Comparison of ENCODE assay signal across 8 cellular contexts in genomic region chr3:12891985-12892839, GRCh38. TPM values are rescaled to one million over a fixed set of nuclear protein-coding genes. Genes with fewer than 3 reads are reported as not detected.
DNase-seq lines count a peak whose midpoint lies in the region; ATAC-seq, FAIRE-seq and TF ChIP-seq lines count a peak whose summit lies in the region.

No MANE protein-coding gene starts in this region.

- no peak overlapping the region for H3K9ac ChIP-seq in H1 (replicated peaks in 1 of 4; ENCODE audit: extremely low read depth in 1 of 4, low read depth in 3 of 4, low read length in 3 of 4)

- peak; percentile 32 to 92 (median 89) for TF ChIP-seq CTCF in H1 (IDR thresholded peaks at IDR 0.05; ENCODE audit: control extremely low read depth in 1 of 3, insufficient read depth in 1 of 3, low read depth in 1 of 3, low read length in 3 of 3)

- 28% methylated on average over 11 of the region's 16 CpGs; no CpG with 5 or more reads in 1 of the 2 experiments for WGBS in H1 (ENCODE audit: extremely low coverage in 1 of 2, insufficient coverage in 1 of 2, insufficient read length in 1 of 2, insufficient replicate concordance in 2 of 2, low coverage in 1 of 2, low lambda C conversion rate in 2 of 2, missing lambda C conversion rate in 1 of 2), 2 experiments

- H3K27ac ChIP-seq in H1 (ENCODE audit: low read depth, low read length): no peak overlapping the region

- no peaks in the 10 kb centered on the region for H3K79me2 ChIP-seq in H1 (ENCODE audit: control insufficient read depth in 1 of 2, insufficient read depth in 2 of 2, low read length in 2 of 2)

- H3K4me1 ChIP-seq in H1 (replicated peaks in 1 of 4; ENCODE audit: control insufficient read depth in 3 of 4, insufficient read depth in 4 of 4, low read length in 3 of 4): peaks cover 0 to 2% (median 0%) of the 10 kb centered on the region in 4 experiments; a peak in 2 of 7 replicates

- no peak overlapping the region for H3K14ac ChIP-seq in H1 (ENCODE audit: insufficient read length)

- no peak overlapping the region for H3K18ac ChIP-seq in H1 (ENCODE audit: extremely low read depth, low read length)

- H3K79me1 ChIP-seq in H1 (ENCODE audit: low read depth, low read length): no peaks in the 10 kb centered on the region

- TF ChIP-seq POLR2A in H1 (IDR thresholded peaks at IDR 0.05; ENCODE audit: control extremely low read depth in 1 of 2, low read depth in 2 of 2, low read length in 2 of 2): no peak

- POLR2A ChIA-PET in H1 (lab: Charles Lee; ENCODE audit: partially characterized antibody): interaction anchor here (0.6 to 2.5 kb wide), 4 partner anchors 13 to 57 kb away, joined by 3 to 24 read pairs (median 4); partner anchors contain the start of gene RPL32

- H2BK15ac ChIP-seq in H1 (ENCODE audit: low read length): no peak overlapping the region

- no peak overlapping the region for H2AFZ ChIP-seq in H1 (ENCODE audit: low read length)

- H2BK12ac ChIP-seq in H1 (ENCODE audit: low read depth, low read length): no peak overlapping the region

- H2AK5ac ChIP-seq in H1 (ENCODE audit: low read depth, low read length): no peak overlapping the region

- peaks cover 29% of the 10 kb centered on the region for H3K27me3 Mint-ChIP-seq in stimulated activated naive CD8-positive, alpha-beta T cell treated with anti-CD3 and anti-CD28 coated beads, Interleukin-15, amount 100 ng/mL, for 72 hours

- H3K9me3 ChIP-seq in H1 (ENCODE audit: insufficient read depth in 2 of 2, low read depth in 1 of 2, low read length in 1 of 2): no peaks in the 10 kb centered on the region

- CTCF ChIA-PET in H1 (lab: Charles Lee; ENCODE audit: partially characterized antibody): interaction anchor here (0.5 to 14.8 kb wide), 43 partner anchors 10 to 1400 kb away, joined by 3 to 353 read pairs (median 4); partner anchors contain the start of gene RPL32

- no peak overlapping the region for H3K4me2 ChIP-seq in H1 (ENCODE audit: insufficient read depth in 1 of 2, low read depth in 2 of 2, low read length in 2 of 2)

- peaks cover 9% of the 10 kb centered on the region for H3K4me1 Mint-ChIP-seq in stimulated activated naive CD8-positive, alpha-beta T cell treated with anti-CD3 and anti-CD28 coated beads, Interleukin-15, amount 100 ng/mL, for 72 hours

- TF ChIP-seq EP300 in H1 (IDR thresholded peaks at IDR 0.05; ENCODE audit: borderline replicate concordance in 1 of 2, low read depth in 2 of 2, low read length in 2 of 2): no peak

- no peak overlapping the region for H2BK5ac ChIP-seq in H1 (ENCODE audit: low read depth, low read length)

- H4K5ac ChIP-seq in H1 (ENCODE audit: insufficient read length, low read depth, low read length): no peak overlapping the region

- FAIRE-seq in H1 (lab: Jason Lieb, UNC): peak; percentile 24

- no peaks in the 10 kb centered on the region; a peak in 1 of 8 replicates for H3K36me3 ChIP-seq in H1 (ENCODE audit: control insufficient read depth in 2 of 4, insufficient read depth in 4 of 4, low read length in 3 of 4)

- peak; percentile 49 for ATAC-seq in stimulated activated naive CD8-positive, alpha-beta T cell treated with anti-CD3 and anti-CD28 coated beads, Interleukin-15, amount 100 ng/mL, for 72 hours
- no peak for ATAC-seq in HG02885 (IDR thresholded peaks at IDR 0.05; ENCODE audit: poor library complexity, unreplicated experiment)

- no peaks in the 10 kb centered on the region for H3K9me3 Mint-ChIP-seq in stimulated activated naive CD8-positive, alpha-beta T cell treated with anti-CD3 and anti-CD28 coated beads, Interleukin-15, amount 100 ng/mL, for 72 hours

- H3K23ac ChIP-seq in H1 (ENCODE audit: insufficient read length): no peak overlapping the region

- no peak overlapping the region for H4K91ac ChIP-seq in H1 (replicated peaks; ENCODE audit: insufficient read length, low read length)

- H3K23me2 ChIP-seq in H1 (ENCODE audit: low read depth, low read length): no peaks in the 10 kb centered on the region

- H3K4ac ChIP-seq in H1 (replicated peaks; ENCODE audit: insufficient read length, low read depth, low read length): no peak overlapping the region

- H4K20me1 ChIP-seq in H1 (replicated peaks in 1 of 2; ENCODE audit: control insufficient read depth in 1 of 2, insufficient read depth in 2 of 2, low read length in 2 of 2): peaks cover 0 to under 1% of the 10 kb centered on the region in 2 experiments

- DNase-seq in AG08395 (ENCODE audit: low spot score): peak; percentile 76
- DNase-seq in H4 (ENCODE audit: low spot score): peak; percentile 51
- DNase-seq in NCI-H460 (ENCODE audit: extremely low read depth, low read depth): peak; percentile 33
- DNase-seq in activated CD4-positive, alpha-beta T cell treated with anti-CD3 and anti-CD28 coated beads, Interleukin-2, amount 50 U/mL, for 24 hours (ENCODE audit: low read depth in 1 of 2, low spot score in 1 of 2): peak; percentile 32 to 37
- peak in 1 of 2 experiments; percentile 70 for DNase-seq in H1 (ENCODE audit: low read depth in 1 of 2, low spot score in 2 of 2)
- peak; percentile 60 for DNase-seq in midbrain (lab: John Stamatoyannopoulos, UW)
- peak; percentile 36 to 39 for DNase-seq in stimulated activated naive CD8-positive, alpha-beta T cell treated with anti-CD3 and anti-CD28 coated beads, Interleukin-15, amount 100 ng/mL, for 72 hours

- no peak overlapping the region for H2BK120ac ChIP-seq in H1 (replicated peaks; ENCODE audit: low read depth, low read length)

- H4K8ac ChIP-seq in H1 (ENCODE audit: extremely low read depth, insufficient read depth, low read length): no peak overlapping the region

- no peak overlapping the region for H2BK20ac ChIP-seq in H1 (ENCODE audit: low read length)

- peak overlapping the region; percentile 1 to 64 for H3K27ac Mint-ChIP-seq in stimulated activated naive CD8-positive, alpha-beta T cell treated with anti-CD3 and anti-CD28 coated beads, Interleukin-15, amount 100 ng/mL, for 72 hours

- H3K4me3 ChIP-seq in H1 (ENCODE audit: extremely low read depth in 1 of 4, insufficient read depth in 2 of 4, low read depth in 3 of 4, low read length in 4 of 4): no peak overlapping the region

- peak; percentile 98 to 99 for TF ChIP-seq RAD21 in H1 (IDR thresholded peaks at IDR 0.05 in 1 of 2, conservative IDR thresholded peaks at IDR 0.05 in 1 of 2; ENCODE audit: low read depth in 2 of 2, low read length in 2 of 2)

- H3K56ac ChIP-seq in H1 (replicated peaks; ENCODE audit: insufficient read length, low read depth, low read length): no peak overlapping the region

- peaks cover 0 to 9% (median 1%) of the 10 kb centered on the region in 4 experiments; a peak in 4 of 7 replicates for H3K27me3 ChIP-seq in H1 (replicated peaks in 1 of 4; ENCODE audit: control insufficient read depth in 3 of 4, extremely low read depth in 1 of 4, insufficient read depth in 3 of 4, low read length in 3 of 4)

- H3K4me3 Mint-ChIP-seq in stimulated activated naive CD8-positive, alpha-beta T cell treated with anti-CD3 and anti-CD28 coated beads, Interleukin-15, amount 100 ng/mL, for 72 hours: peak overlapping the region; percentile 31 to 42

TF ChIP-seq in H1, 55 proteins besides CTCF, POLR2A, EP300 and RAD21:
- TF ChIP-seq FOSL1 (IDR thresholded peaks at IDR 0.05; ENCODE audit: insufficient read depth, low read depth, low read length): no peak
- no peak for TF ChIP-seq RFX5 (IDR thresholded peaks at IDR 0.05; ENCODE audit: borderline replicate concordance, low read depth, low read length)
- TF ChIP-seq TCF12 (IDR thresholded peaks at IDR 0.05; ENCODE audit: low read depth, low read length): no peak
- TF ChIP-seq E2F6 (IDR thresholded peaks at IDR 0.05): no peak
- TF ChIP-seq EGR1 (IDR thresholded peaks at IDR 0.05; ENCODE audit: borderline replicate concordance, low read depth, low read length): peak; percentile 99
- TF ChIP-seq PHF8 (conservative IDR thresholded peaks at IDR 0.05; ENCODE audit: low read depth, low read length): no peak

RNA-seq across cellular contexts. Expression of gene RPL32, which starts 50.8 kb away (rescaled TPM):
- total RNA-seq in H4 (2014; rRNA removed; shearing (Covaris generic)): 1,359 and 1,427 TPM in 2 replicates
- total RNA-seq in NCI-H460 (2014; rRNA removed; shearing (Covaris generic)): 3,004 and 3,553 TPM in 2 replicates
- polyA plus RNA-seq in NCI-H460 (2014; cell fraction: nucleus; rRNA removed): 1,594 and 1,849 TPM in 2 replicates
- 1,954 and 2,043 TPM in 2 replicates for total RNA-seq in H1 (2021; fragmentation: NEBNext Ultra II Directional; extraction: Animal tissue kit (Norgen Biotek cat#: 25700))
- polyA plus RNA-seq in H1 (2011; rRNA removed): 995 and 1,443 TPM in 2 replicates
- 2,045 TPM for polyA plus RNA-seq in H1 (2011; cell fraction: cytosol; rRNA removed)
- 1,718 TPM for polyA plus RNA-seq in H1 (2011; cell fraction: nucleus; rRNA removed)
- polyA plus RNA-seq in H1 (2012, experiment 1 of 2): 3,098 to 3,462 TPM (median 3,192 TPM) in 4 replicates
- 2,207 TPM for polyA plus RNA-seq in H1 (2012, experiment 2 of 2)
- polyA plus RNA-seq in H1 (2013, experiment 1 of 2): 1,804 TPM
- 1,790 TPM for polyA plus RNA-seq in H1 (2013, experiment 2 of 2)
- polyA minus RNA-seq in H1 (2011; rRNA and poly(A)+ RNA removed): 1,055 and 1,349 TPM in 2 replicates
- 973 TPM for polyA minus RNA-seq in H1 (2011; cell fraction: cytosol; rRNA and poly(A)+ RNA removed)
- polyA minus RNA-seq in H1 (2011; cell fraction: nucleus; rRNA and poly(A)+ RNA removed): 656 TPM
